In genomic region chr16:87061521-87061920, GRCh38 we compare ENCODE assay signal across 25 cellular contexts.
"Had no signal": no experiment of that assay in that cellular context is flagged by ENCODE, and none has a peak within 500 bp of the region (broad histone marks: within the 10 kb centered on the region; RNA-seq: fewer than 3 reads in every experiment).

No MANE protein-coding gene starts in this region.

- H3K4me3 Mint-ChIP-seq: activated CD8-positive, alpha-beta T cell treated with anti-CD3 and anti-CD28 coated beads, Interleukin-2, amount 10 ng/mL, durations not matched to agents 7 days and 5 days; activated naive CD8-positive, alpha-beta T cell treated with anti-CD3 and anti-CD28 coated beads, Interleukin-2, amount 10 ng/mL, durations not matched to agents 7 days and 5 days; T-helper 17 cell; WTC11 had no signal

- H3K9me3 ChIP-seq: adrenal gland, breast epithelium, SJSA1 had no signal

- H3K4me3 ChIP-seq: adrenal gland, breast epithelium, SJSA1 had no signal

- H3K36me3 Mint-ChIP-seq: activated naive CD8-positive, alpha-beta T cell treated with anti-CD3 and anti-CD28 coated beads, Interleukin-2, amount 10 ng/mL, durations not matched to agents 7 days and 5 days; WTC11 had no signal

- DNase-seq: activated CD4-positive, alpha-beta T cell treated with anti-CD3 and anti-CD28 coated beads for 48 hours; activated CD4-positive, alpha-beta T cell treated with anti-CD3 and anti-CD28 coated beads, Interleukin-2, amount 50 U/mL, for 4 hours; activated CD4-positive, CD25-positive, alpha-beta regulatory T cell treated with anti-CD3 and anti-CD28 coated beads, Interleukin-2, amount 50 U/mL, for 72 hours; activated CD8-positive, alpha-beta memory T cell treated with anti-CD3 and anti-CD28 coated beads, Interleukin-2, amount 50 U/mL, for 48 hours; activated CD8-positive, alpha-beta T cell treated with anti-CD3 and anti-CD28 coated beads, Interleukin-2, amount 10 ng/mL, durations not matched to agents 7 days and 5 days; activated naive CD4-positive, alpha-beta T cell treated with anti-CD3 and anti-CD28 coated beads, Interleukin-2, amount 50 U/mL, for 16 hours; activated naive CD8-positive, alpha-beta T cell treated with anti-CD3 and anti-CD28 coated beads, Interleukin-2, amount 10 ng/mL, durations not matched to agents 7 days and 5 days; activated T-cell treated with anti-CD3 and anti-CD28 coated beads, Interleukin-2, amount 50 U/mL, for 1 hour; adrenal gland; anterior cingulate cortex; central memory CD4-positive, alpha-beta T cell; KG1; NCI-H1092; NCI-H1930; NCI-H2171; NCI-H2227 treated with DMSO at 0.1 percent for 48 hours; NCI-H446 treated with DMSO at 0.1 percent for 48 hours; NCI-H526; SHP77; T-helper 17 cell; T-helper 9 cell had no signal

- H3K4me1 ChIP-seq: breast epithelium had no signal

- H3K36me3 ChIP-seq: adrenal gland, breast epithelium, SJSA1 had no signal

- H3K4me1 Mint-ChIP-seq: T-helper 17 cell had no signal

- ATAC-seq: activated CD8-positive, alpha-beta T cell treated with anti-CD3 and anti-CD28 coated beads, Interleukin-2, amount 10 ng/mL, durations not matched to agents 7 days and 5 days; SK-N-SH treated with all-trans-retinoic acid at 6 μM for 48 hours; T-helper 17 cell; WTC11 had no signal

- H3K27me3 ChIP-seq: SJSA1 had no signal

- H3K9me3 Mint-ChIP-seq: activated naive CD8-positive, alpha-beta T cell treated with anti-CD3 and anti-CD28 coated beads, Interleukin-2, amount 10 ng/mL, durations not matched to agents 7 days and 5 days; WTC11 had no signal

- H3K27ac Mint-ChIP-seq: activated CD8-positive, alpha-beta T cell treated with anti-CD3 and anti-CD28 coated beads, Interleukin-2, amount 10 ng/mL, durations not matched to agents 7 days and 5 days; activated naive CD8-positive, alpha-beta T cell treated with anti-CD3 and anti-CD28 coated beads, Interleukin-2, amount 10 ng/mL, durations not matched to agents 7 days and 5 days; T-helper 17 cell; WTC11 had no signal

- H3K27ac ChIP-seq: breast epithelium, SJSA1 had no signal
